Comparison of ENCODE assay signal across 23 cellular contexts in genomic region chr3:183218826-183219225, GRCh38. TPM values are rescaled to one million over a fixed set of nuclear protein-coding genes. Genes with fewer than 3 reads are reported as not detected.
DNase-seq lines count a peak whose midpoint lies in the region; ATAC-seq and TF ChIP-seq lines count a peak whose summit lies in the region.
"Had no signal": no experiment of that assay in that cellular context is flagged by ENCODE, and none has a peak within 500 bp of the region (broad histone marks: within the 10 kb centered on the region; RNA-seq: fewer than 3 reads in every experiment).

No MANE protein-coding gene starts in this region.

- peaks cover 0 to 21% (median 8%) of the 10 kb centered on the region in 5 donors for H3K27me3 Mint-ChIP-seq in naive thymus-derived CD4-positive, alpha-beta T cell
- no peaks in the 10 kb centered on the region for H3K27me3 Mint-ChIP-seq in endodermal cell (ENCODE audit: insufficient read depth)
- peaks cover 6% of the 10 kb centered on the region for H3K27me3 Mint-ChIP-seq in CD4-positive, alpha-beta T cell
- H3K27me3 Mint-ChIP-seq: activated CD4-positive, alpha-beta memory T cell treated with anti-CD3 and anti-CD28 coated beads, Interleukin-2, amount 10 ng/mL, durations not matched to agents 7 days and 5 days had no signal

- no peaks in the 10 kb centered on the region for H3K36me3 Mint-ChIP-seq in naive thymus-derived CD4-positive, alpha-beta T cell
- H3K36me3 Mint-ChIP-seq in endodermal cell (ENCODE audit: low read depth) = peaks cover 67% of the 10 kb centered on the region
- no peaks in the 10 kb centered on the region for H3K36me3 Mint-ChIP-seq in CD4-positive, alpha-beta T cell (ENCODE audit: low read depth)

- H2AFZ ChIP-seq in Karpas-422 (ENCODE audit: low read length) = peak overlapping the region; percentile 74

- H3K9ac ChIP-seq in BLaER1 treated with 17β-estradiol and CSF1 and Interleukin-3, amounts not matched to agents 10 nM and 100 nM = no peak overlapping the region
- H3K9ac ChIP-seq in Karpas-422 (ENCODE audit: low read length) (peak overlapping the region; percentile 40; the same call in 1 of the 2 replicates), endodermal cell (ENCODE audit: extremely low read depth, low read length, poor library complexity, severe bottlenecking) (no peak overlapping the region)
- H3K9ac ChIP-seq: KMS-11 had no signal

- H3K79me2 ChIP-seq in Karpas-422 (ENCODE audit: low read length) = no peaks in the 10 kb centered on the region

- DNase-seq in Karpas-422 = peak; percentile 85
- peak; percentile 68 for DNase-seq in SKM-1 (lab: John Stamatoyannopoulos, UW; ENCODE audit: unreplicated experiment)
- DNase-seq in naive thymus-derived CD4-positive, alpha-beta T cell = no peak
- no peak for DNase-seq in endodermal cell
- no peak for DNase-seq in SJCRH30
- DNase-seq in CD4-positive, alpha-beta T cell = no peak
- DNase-seq in testis = no peak
- DNase-seq: activated CD4-positive, alpha-beta memory T cell treated with anti-CD3 and anti-CD28 coated beads, Interleukin-2, amount 10 ng/mL, durations not matched to agents 7 days and 5 days; activated effector memory CD4-positive, alpha-beta T cell treated with anti-CD3 and anti-CD28 coated beads, Interleukin-2, amount 50 U/mL, for 16 hours; COR-L47; DMS79; mesendoderm; NCI-H524; psoas muscle; sigmoid colon; stimulated activated CD4-positive, alpha-beta T cell treated with anti-CD3 and anti-CD28 coated beads, Interleukin-4, amount 100 ng/mL, for 4 hours; stimulated activated naive CD4-positive, alpha-beta T cell; T-helper 1 cell had no signal

- peak overlapping the region in 7 of 11 experiments; percentile 5 to 69 (median 54); a peak in 11 of 22 replicates for H3K4me2 ChIP-seq in BLaER1 treated with 17β-estradiol and CSF1 and Interleukin-3, amounts not matched to agents 10 nM and 100 nM
- H3K4me2 ChIP-seq in Karpas-422 (ENCODE audit: low read depth, low read length, poor library complexity, severe bottlenecking) = peak overlapping the region; percentile 54
- H3K4me2 ChIP-seq: KMS-11 had no signal

- no peak overlapping the region for H3K27ac Mint-ChIP-seq in naive thymus-derived CD4-positive, alpha-beta T cell
- H3K27ac Mint-ChIP-seq in endodermal cell = no peak overlapping the region
- no peak overlapping the region for H3K27ac Mint-ChIP-seq in CD4-positive, alpha-beta T cell
- H3K27ac Mint-ChIP-seq: activated CD4-positive, alpha-beta memory T cell treated with anti-CD3 and anti-CD28 coated beads, Interleukin-2, amount 10 ng/mL, durations not matched to agents 7 days and 5 days; B cell had no signal

- peak overlapping the region in 3 of 11 experiments; percentile 15 to 44 (median 34); a peak in 6 of 22 replicates for H3K27ac ChIP-seq in BLaER1 treated with 17β-estradiol and CSF1 and Interleukin-3, amounts not matched to agents 10 nM and 100 nM
- H3K27ac ChIP-seq in Karpas-422 (ENCODE audit: low read length) (peak overlapping the region; percentile 81), endodermal cell (ENCODE audit: low read depth, low read length) (no peak overlapping the region), SJCRH30 (no peak overlapping the region), testis (no peak overlapping the region)
- H3K27ac ChIP-seq in naive thymus-derived CD4-positive, alpha-beta T cell (ENCODE audit: low read depth, low read length) = no peak overlapping the region
- no peak overlapping the region for H3K27ac ChIP-seq in CD4-positive, alpha-beta T cell (ENCODE audit: low read depth, low read length)
- H3K27ac ChIP-seq: KMS-11, neutrophil, psoas muscle, sigmoid colon had no signal

- peaks cover 0 to 2% (median under 1%) of the 10 kb centered on the region in 7 donors for H3K4me1 Mint-ChIP-seq in naive thymus-derived CD4-positive, alpha-beta T cell
- H3K4me1 Mint-ChIP-seq in endodermal cell = peaks cover 6% of the 10 kb centered on the region
- peaks cover under 1% of the 10 kb centered on the region for H3K4me1 Mint-ChIP-seq in CD4-positive, alpha-beta T cell (ENCODE audit: low read depth)

- 100% methylated on average over 1 of the region's 2 CpGs; no CpG with 5 or more reads in 1 of the 2 experiments for WGBS in endodermal cell (ENCODE audit: insufficient coverage in 1 of 2, insufficient read length in 1 of 2), 2 experiments
- WGBS in testis, 2 donors = 65 to 90% methylated on average over 2 of the region's 2 CpGs

- POLR2A ChIA-PET in naive thymus-derived CD4-positive, alpha-beta T cell (lab: Charles Lee) = no interaction called here
- POLR2A ChIA-PET in CD4-positive, alpha-beta T cell (lab: Charles Lee) = no interaction called here

- no peaks in the 10 kb centered on the region for H4K20me1 ChIP-seq in BLaER1 treated with 17β-estradiol and CSF1 and Interleukin-3, amounts not matched to agents 10 nM and 100 nM
- no peaks in the 10 kb centered on the region for H4K20me1 ChIP-seq in Karpas-422 (ENCODE audit: insufficient read depth, low read depth, low read length)

- TF ChIP-seq POLR2A in testis (IDR thresholded peaks at IDR 0.05) = no peak

- H3K27me3 ChIP-seq in BLaER1 treated with 17β-estradiol and CSF1 and Interleukin-3, amounts not matched to agents 10 nM and 100 nM = no peaks in the 10 kb centered on the region
- H3K27me3 ChIP-seq in Karpas-422 (ENCODE audit: low read length) (no peaks in the 10 kb centered on the region), endodermal cell (ENCODE audit: control insufficient read depth, insufficient read depth, low read length, poor library complexity, severe bottlenecking) (no peaks in the 10 kb centered on the region), SJCRH30 (no peaks in the 10 kb centered on the region), testis (no peaks in the 10 kb centered on the region)
- no peaks in the 10 kb centered on the region for H3K27me3 ChIP-seq in naive thymus-derived CD4-positive, alpha-beta T cell (ENCODE audit: control insufficient read depth in 2 of 2, insufficient read depth in 2 of 2, low read length in 2 of 2)
- no peaks in the 10 kb centered on the region for H3K27me3 ChIP-seq in CD4-positive, alpha-beta T cell (ENCODE audit: control insufficient read depth, insufficient read depth, low read length)
- H3K27me3 ChIP-seq: neutrophil, sigmoid colon had no signal

- intact Hi-C loops in naive thymus-derived CD4-positive, alpha-beta T cell (cut with micrococcal nuclease) = no loop called here
- intact Hi-C loops in CD4-positive, alpha-beta T cell (cut with DNase I, micrococcal nuclease) = no loop called here
- intact Hi-C loops in testis (cut with DNase I; ENCODE audit: low total_unique reads) = no loop called here

- no peaks in the 10 kb centered on the region for H3K9me3 Mint-ChIP-seq in naive thymus-derived CD4-positive, alpha-beta T cell
- H3K9me3 Mint-ChIP-seq in endodermal cell = no peaks in the 10 kb centered on the region
- no peaks in the 10 kb centered on the region for H3K9me3 Mint-ChIP-seq in CD4-positive, alpha-beta T cell
- H3K9me3 Mint-ChIP-seq: activated CD4-positive, alpha-beta memory T cell treated with anti-CD3 and anti-CD28 coated beads, Interleukin-2, amount 10 ng/mL, durations not matched to agents 7 days and 5 days had no signal

- peaks cover 15 to 31% (median 25%) of the 10 kb centered on the region in 10 experiments for H3K4me1 ChIP-seq in BLaER1 treated with 17β-estradiol and CSF1 and Interleukin-3, amounts not matched to agents 10 nM and 100 nM
- H3K4me1 ChIP-seq in Karpas-422 (ENCODE audit: low read length) (peaks cover 80% of the 10 kb centered on the region), endodermal cell (ENCODE audit: control insufficient read depth, insufficient read depth, low read length) (peaks cover 8% of the 10 kb centered on the region), SJCRH30 (no peaks in the 10 kb centered on the region), testis (no peaks in the 10 kb centered on the region)
- H3K4me1 ChIP-seq in naive thymus-derived CD4-positive, alpha-beta T cell (ENCODE audit: control insufficient read depth in 2 of 2, insufficient read depth in 2 of 2, low read length in 2 of 2) = no peaks in the 10 kb centered on the region
- H3K4me1 ChIP-seq: psoas muscle, sigmoid colon had no signal

- no peaks in the 10 kb centered on the region for H3K36me3 ChIP-seq in BLaER1 treated with 17β-estradiol and CSF1 and Interleukin-3, amounts not matched to agents 10 nM and 100 nM
- H3K36me3 ChIP-seq in Karpas-422 (ENCODE audit: insufficient read depth, low read length) (no peaks in the 10 kb centered on the region), endodermal cell (ENCODE audit: control insufficient read depth, insufficient read depth, low read length) (peaks cover 53% of the 10 kb centered on the region), SJCRH30 (no peaks in the 10 kb centered on the region), testis (ENCODE audit: low read depth, missing control alignments) (no peaks in the 10 kb centered on the region)
- no peaks in the 10 kb centered on the region for H3K36me3 ChIP-seq in naive thymus-derived CD4-positive, alpha-beta T cell (ENCODE audit: control insufficient read depth in 2 of 3, insufficient read depth in 3 of 3, low read length in 3 of 3)
- H3K36me3 ChIP-seq: neutrophil, sigmoid colon had no signal

- no peaks in the 10 kb centered on the region for H3K9me2 ChIP-seq in Karpas-422 (replicated peaks; ENCODE audit: insufficient read depth, low read length)

- no peak for TF ChIP-seq CTCF in endodermal cell (conservative IDR thresholded peaks at IDR 0.05)
- no peak for TF ChIP-seq CTCF in CD4-positive, alpha-beta T cell (IDR thresholded peaks at IDR 0.05)
- TF ChIP-seq CTCF in testis (IDR thresholded peaks at IDR 0.05) = no peak

- no peaks in the 10 kb centered on the region for H3K9me3 ChIP-seq in BLaER1 treated with 17β-estradiol and CSF1 and Interleukin-3, amounts not matched to agents 10 nM and 100 nM (replicated peaks in 1 of 11)
- H3K9me3 ChIP-seq in Karpas-422 (ENCODE audit: low read length) (no peaks in the 10 kb centered on the region), endodermal cell (ENCODE audit: control insufficient read depth, low read length) (no peaks in the 10 kb centered on the region), SJCRH30 (replicated peaks) (no peaks in the 10 kb centered on the region), testis (no peaks in the 10 kb centered on the region)
- no peaks in the 10 kb centered on the region for H3K9me3 ChIP-seq in naive thymus-derived CD4-positive, alpha-beta T cell (ENCODE audit: control insufficient read depth in 2 of 3, low read length in 3 of 3)
- no peaks in the 10 kb centered on the region for H3K9me3 ChIP-seq in CD4-positive, alpha-beta T cell (ENCODE audit: control insufficient read depth, low read length)
- H3K9me3 ChIP-seq: neutrophil, psoas muscle, sigmoid colon had no signal

- H3K4me3 Mint-ChIP-seq in naive thymus-derived CD4-positive, alpha-beta T cell = no peak overlapping the region
- H3K4me3 Mint-ChIP-seq in endodermal cell = no peak overlapping the region
- H3K4me3 Mint-ChIP-seq in CD4-positive, alpha-beta T cell = no peak overlapping the region
- H3K4me3 Mint-ChIP-seq: activated CD4-positive, alpha-beta memory T cell treated with anti-CD3 and anti-CD28 coated beads, Interleukin-2, amount 10 ng/mL, durations not matched to agents 7 days and 5 days; B cell had no signal

- CTCF ChIA-PET in naive thymus-derived CD4-positive, alpha-beta T cell (lab: Charles Lee) = no interaction called here
- CTCF ChIA-PET in CD4-positive, alpha-beta T cell (lab: Charles Lee) = interaction anchor here (0.5 kb wide), 1 partner anchor 20 kb away, joined by 3 read pairs; no protein-coding TSS in a partner anchor

- ATAC-seq in naive thymus-derived CD4-positive, alpha-beta T cell = peak; percentile 36
- no peak for ATAC-seq in CD4-positive, alpha-beta T cell (ENCODE audit: poor library complexity)
- ATAC-seq: HCT116, psoas muscle had no signal

- no peak overlapping the region for H3K4me3 ChIP-seq in BLaER1 treated with 17β-estradiol and CSF1 and Interleukin-3, amounts not matched to agents 10 nM and 100 nM
- H3K4me3 ChIP-seq in Karpas-422 (ENCODE audit: low read length) (0 out of 2 replicates have a peak overlapping the region, but pooled peaks have one; percentile 13), endodermal cell (ENCODE audit: low read length) (no peak overlapping the region), SJCRH30 (no peak overlapping the region), testis (no peak overlapping the region)
- no peak overlapping the region for H3K4me3 ChIP-seq in naive thymus-derived CD4-positive, alpha-beta T cell (ENCODE audit: low read length)
- H3K4me3 ChIP-seq: psoas muscle, sigmoid colon had no signal

RNA-seq across cellular contexts. Expression of gene B3GNT5, which starts 34.2 kb away (rescaled TPM):
- total RNA-seq in Karpas-422 (2014; rRNA removed; shearing (Covaris generic); ENCODE audit: low replicate concordance) = 2.0 and 8.6 TPM in 2 replicates
- total RNA-seq in naive thymus-derived CD4-positive, alpha-beta T cell = 10 to 100 TPM in 1 of 5 experiments, 1 to 10 TPM in 2, under 1 TPM in 2; 0.22 to 13.1 (median 1.5) TPM
- polyA plus RNA-seq in naive thymus-derived CD4-positive, alpha-beta T cell = not detected
- total RNA-seq in endodermal cell (10 to 100 TPM; 10.5 to 18.0 TPM), testis (1 to 10 TPM; 5.9 to 6.3 TPM)
- 31.3 TPM for polyA plus RNA-seq in endodermal cell (2013, experiment 1 of 2)
- polyA plus RNA-seq in endodermal cell (2013, experiment 2 of 2) = 31.5 TPM
- total RNA-seq in SJCRH30 (2014; rRNA removed; shearing (Covaris generic)) = 16.5 and 19.7 TPM in 2 replicates
- total RNA-seq in CD4-positive, alpha-beta T cell = under 1 TPM; 0.60 to 0.73 TPM
- polyA plus RNA-seq in testis (ENCODE audit: insufficient read depth, low read depth, low replicate concordance) = 18.3 TPM

RNA-seq across cellular contexts. Expression of gene LAMP3, which starts 56.3 kb away (rescaled TPM):
- total RNA-seq in Karpas-422 (2014; rRNA removed; shearing (Covaris generic); ENCODE audit: low replicate concordance) = 44.0 and 102 TPM in 2 replicates
- total RNA-seq in naive thymus-derived CD4-positive, alpha-beta T cell = 1 to 10 TPM; 1.1 to 8.6 (median 1.5) TPM
- polyA plus RNA-seq in naive thymus-derived CD4-positive, alpha-beta T cell = 1 to 10 TPM; 2.6 to 4.0 TPM
- 1 to 10 TPM in 1 of 2 donors, under 1 TPM in 1; 0.55 to 1.1 TPM for total RNA-seq in endodermal cell
- polyA plus RNA-seq in endodermal cell (2013, experiment 1 of 2) = 1.7 TPM
- 2.0 TPM for polyA plus RNA-seq in endodermal cell (2013, experiment 2 of 2)
- total RNA-seq in SJCRH30 (2014; rRNA removed; shearing (Covaris generic)) = 0.02 and 0.05 TPM in 2 replicates
- 1 to 10 TPM; 1.9 to 3.4 TPM for total RNA-seq in CD4-positive, alpha-beta T cell
- total RNA-seq in testis = 10 to 100 TPM; 10.1 to 16.3 TPM
- polyA plus RNA-seq in testis (ENCODE audit: insufficient read depth, low read depth, low replicate concordance) = 52.6 TPM
- total RNA-seq: sigmoid colon had no signal

Comparison
In these comparisons a context has a peak if more than half of its experiments do, and no peak if none do; other contexts are left out.
1. DNase-seq: peak in Karpas-422 (single experiment) and SKM-1 (single experiment); none in naive thymus-derived CD4-positive, alpha-beta T cell (0 of 9), endodermal cell (single experiment), SJCRH30 (0 of 2), CD4-positive, alpha-beta T cell (0 of 10) and testis (single experiment).